In the genomic region with DNA sequence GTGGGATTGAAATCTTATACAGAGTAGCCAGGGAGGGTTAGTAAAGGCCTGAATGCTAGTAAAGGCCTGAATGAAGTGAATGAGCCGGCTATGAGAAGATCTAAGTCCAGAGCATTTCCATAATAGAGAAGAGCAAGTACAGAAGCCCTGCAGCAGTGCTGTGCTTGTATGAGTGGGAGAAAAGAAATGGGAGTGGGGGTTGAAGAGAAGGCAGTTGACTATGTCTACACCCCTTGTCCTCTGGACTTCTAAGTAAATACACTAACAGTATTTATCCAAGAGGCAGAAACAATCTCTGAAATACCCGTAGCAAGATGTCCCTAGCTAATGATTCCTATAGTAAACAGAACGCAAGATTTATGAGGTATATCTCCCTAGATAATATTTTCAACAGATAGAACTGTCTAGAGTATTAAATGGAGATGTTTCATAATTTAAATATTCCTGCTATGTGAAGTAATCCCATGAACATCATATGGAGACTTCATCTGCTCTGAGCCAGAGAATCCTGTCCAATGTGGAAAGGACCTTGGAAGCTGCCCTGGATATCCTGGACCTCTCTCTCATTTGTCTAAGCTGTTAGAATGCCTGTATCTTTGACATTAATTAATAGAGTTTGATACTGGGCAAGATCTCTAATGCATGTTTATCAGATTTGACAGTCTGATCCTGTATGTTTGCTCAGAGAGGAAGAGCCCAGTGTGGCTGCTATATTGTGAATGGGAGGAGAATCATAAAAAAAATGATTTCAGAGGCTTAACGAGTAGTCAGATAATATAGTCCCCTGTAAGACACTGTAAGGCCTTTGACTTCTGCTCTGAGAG, we compare ENCODE assay signal across 29 cellular contexts.
DNase-seq lines count a peak whose midpoint lies in the region; ATAC-seq, FAIRE-seq and TF ChIP-seq lines count a peak whose summit lies in the region.
"Had no signal": no experiment of that assay in that cellular context is flagged by ENCODE, and none has a peak within 500 bp of the region (broad histone marks: within the 10 kb centered on the region; RNA-seq: fewer than 3 reads in every experiment).

No MANE protein-coding gene starts in this region.

- no peaks in the 10 kb centered on the region for H3K27me3 ChIP-seq in astrocyte (ENCODE audit: insufficient read depth, low read length)
- no peaks in the 10 kb centered on the region for H3K27me3 ChIP-seq in right lobe of liver
- H3K27me3 ChIP-seq in MM.1S (replicated peaks; ENCODE audit: insufficient read depth, low read length): no peaks in the 10 kb centered on the region
- H3K27me3 ChIP-seq: BLaER1 treated with 17β-estradiol and CSF1 and Interleukin-3, amounts not matched to agents 10 nM and 100 nM; SJCRH30 had no signal

- 74% methylated on average over 4 of the region's 4 CpGs for WGBS in right lobe of liver (ENCODE audit: insufficient coverage, low coverage, low lambda C conversion rate, missing lambda C conversion rate)

- H3K4me1 Mint-ChIP-seq in astrocyte (ENCODE audit: low read depth, unreplicated experiment): peaks cover 32% of the 10 kb centered on the region
- H3K4me1 Mint-ChIP-seq: CD4-positive, alpha-beta memory T cell had no signal

- H3K4me1 ChIP-seq in astrocyte (ENCODE audit: insufficient read depth, low read length): no peaks in the 10 kb centered on the region
- no peaks in the 10 kb centered on the region for H3K4me1 ChIP-seq in right lobe of liver
- no peaks in the 10 kb centered on the region for H3K4me1 ChIP-seq in MM.1S (ENCODE audit: low read length)
- H3K4me1 ChIP-seq: BLaER1 treated with 17β-estradiol and CSF1 and Interleukin-3, amounts not matched to agents 10 nM and 100 nM; SJCRH30 had no signal

- no peaks in the 10 kb centered on the region for H4K20me1 ChIP-seq in astrocyte (ENCODE audit: insufficient read depth, low read length)
- H4K20me1 ChIP-seq in MM.1S (ENCODE audit: insufficient read depth, low read length): no peaks in the 10 kb centered on the region
- H4K20me1 ChIP-seq: BLaER1 treated with 17β-estradiol and CSF1 and Interleukin-3, amounts not matched to agents 10 nM and 100 nM had no signal

- H3K27ac ChIP-seq in C4-2B (peak overlapping the region; percentile 28; the same call in 1 of the 2 replicates), astrocyte (ENCODE audit: low read depth, low read length) (no peak overlapping the region), right lobe of liver (no peak overlapping the region), MM.1S (ENCODE audit: low read length) (no peak overlapping the region)
- H3K27ac ChIP-seq: BLaER1 treated with 17β-estradiol and CSF1 and Interleukin-3, amounts not matched to agents 10 nM and 100 nM; SJCRH30 had no signal

- no peak for FAIRE-seq in astrocyte (lab: Jason Lieb, UNC)
- FAIRE-seq: A204.1, GM12892, GM19239, H54, HTR-8/SVneo had no signal

- H3K27ac Mint-ChIP-seq in astrocyte (ENCODE audit: unreplicated experiment): peak overlapping the region; percentile 22
- H3K27ac Mint-ChIP-seq: CD4-positive, alpha-beta memory T cell; IgD-negative memory B cell had no signal

- H3K4me3 Mint-ChIP-seq in astrocyte (ENCODE audit: unreplicated experiment): no peak overlapping the region
- H3K4me3 Mint-ChIP-seq: CD4-positive, alpha-beta memory T cell; IgD-negative memory B cell had no signal

- H3K4me3 ChIP-seq in astrocyte (ENCODE audit: insufficient read depth, low read depth, low read length) (no peak overlapping the region), right lobe of liver (no peak overlapping the region), MM.1S (ENCODE audit: low read length) (no peak overlapping the region)
- H3K4me3 ChIP-seq: BLaER1 treated with 17β-estradiol and CSF1 and Interleukin-3, amounts not matched to agents 10 nM and 100 nM; SJCRH30 had no signal

- no peaks in the 10 kb centered on the region for H3K9me2 ChIP-seq in MM.1S (replicated peaks; ENCODE audit: insufficient read depth, low read length)

- no peaks in the 10 kb centered on the region for H3K27me3 Mint-ChIP-seq in astrocyte (ENCODE audit: low read depth, unreplicated experiment)
- H3K27me3 Mint-ChIP-seq: CD4-positive, alpha-beta memory T cell; IgD-negative memory B cell had no signal

- H3K9me3 ChIP-seq in astrocyte (ENCODE audit: insufficient read depth, low read depth, low read length) (no peaks in the 10 kb centered on the region), right lobe of liver (no peaks in the 10 kb centered on the region), MM.1S (replicated peaks; ENCODE audit: insufficient read depth, low read length) (no peaks in the 10 kb centered on the region)
- H3K9me3 ChIP-seq: BLaER1 treated with 17β-estradiol and CSF1 and Interleukin-3, amounts not matched to agents 10 nM and 100 nM; SJCRH30 had no signal

- peak; percentile 14 for DNase-seq in NCI-H69 (lab: John Stamatoyannopoulos, UW)
- no peak for DNase-seq in astrocyte (ENCODE audit: low read depth)
- DNase-seq in right lobe of liver: no peak
- no peak for DNase-seq in GM13977 (ENCODE audit: low spot score)
- DNase-seq in MM.1S: no peak
- DNase-seq: AML-193; CD4-positive, alpha-beta memory T cell; COR-L47; DMS79 treated with DMSO at 0.1 percent for 48 hours; GF-D8; MV-4-11; NCI-H1105; NCI-H1436 treated with DMSO at 0.1 percent for 48 hours; NCI-H187 treated with DMSO at 0.1 percent for 48 hours; NCI-H524 treated with DMSO at 0.1 percent for 48 hours; NCI-H82; NK-92 treated with Interleukin-12 subunit alpha and Interleukin-12 subunit beta, amount 100 ng/mL, for 24 hours; PC-3; SJCRH30; T-helper 1 cell had no signal

- no peak for TF ChIP-seq POLR2A in right lobe of liver (IDR thresholded peaks at IDR 0.05)

- H2AFZ ChIP-seq in astrocyte (ENCODE audit: low read depth, low read length): no peak overlapping the region
- H2AFZ ChIP-seq in MM.1S (ENCODE audit: low read length): no peak overlapping the region

- ATAC-seq in right lobe of liver: peak in 3 of 4 donors; percentile 20 to 27 (median 27)
- no peak for ATAC-seq in GM21529 (IDR thresholded peaks at IDR 0.05; ENCODE audit: unreplicated experiment)
- ATAC-seq: PC-3 had no signal

- TF ChIP-seq CTCF in C4-2B (conservative IDR thresholded peaks at IDR 0.05): no peak
- no peak for TF ChIP-seq CTCF in astrocyte (IDR thresholded peaks at IDR 0.05; ENCODE audit: insufficient read depth, low read depth, low read length)
- TF ChIP-seq CTCF in right lobe of liver (IDR thresholded peaks at IDR 0.05): no peak
- no peak for TF ChIP-seq CTCF in GM13977 (IDR thresholded peaks at IDR 0.05; ENCODE audit: extremely low read depth, insufficient read depth, missing control alignments)
- TF ChIP-seq CTCF in MM.1S (IDR thresholded peaks at IDR 0.05; ENCODE audit: low read length): no peak

- H3K9ac ChIP-seq in astrocyte (ENCODE audit: low read length) (no peak overlapping the region), MM.1S (ENCODE audit: low read length) (no peak overlapping the region)
- H3K9ac ChIP-seq: BLaER1 treated with 17β-estradiol and CSF1 and Interleukin-3, amounts not matched to agents 10 nM and 100 nM had no signal

- H3K4me2 ChIP-seq in astrocyte (ENCODE audit: low read length) (no peak overlapping the region), MM.1S (ENCODE audit: low read depth, low read length) (no peak overlapping the region)
- H3K4me2 ChIP-seq: BLaER1 treated with 17β-estradiol and CSF1 and Interleukin-3, amounts not matched to agents 10 nM and 100 nM had no signal

- H3K9me3 Mint-ChIP-seq in astrocyte (ENCODE audit: unreplicated experiment): no peaks in the 10 kb centered on the region
- H3K9me3 Mint-ChIP-seq: CD4-positive, alpha-beta memory T cell; IgD-negative memory B cell had no signal

- intact Hi-C loops in right lobe of liver (cut with DNase I): no loop called here

- H3K79me2 ChIP-seq in astrocyte (ENCODE audit: insufficient read depth, low read length) (no peaks in the 10 kb centered on the region), MM.1S (ENCODE audit: low read length) (no peaks in the 10 kb centered on the region)

- no peaks in the 10 kb centered on the region for H3F3A ChIP-seq in MM.1S (ENCODE audit: insufficient read depth, low read length)

- H3K36me3 Mint-ChIP-seq in astrocyte (ENCODE audit: low read depth, unreplicated experiment): no peaks in the 10 kb centered on the region

- no peaks in the 10 kb centered on the region for H3K36me3 ChIP-seq in astrocyte (ENCODE audit: insufficient read depth, low read length)
- H3K36me3 ChIP-seq in right lobe of liver: no peaks in the 10 kb centered on the region
- H3K36me3 ChIP-seq in MM.1S (replicated peaks; ENCODE audit: insufficient read depth, low read length): no peaks in the 10 kb centered on the region
- H3K36me3 ChIP-seq: BLaER1 treated with 17β-estradiol and CSF1 and Interleukin-3, amounts not matched to agents 10 nM and 100 nM; SJCRH30 had no signal

- in situ Hi-C loops in GM13977 (cut with MboI; ENCODE audit: low pct_unique_long_range_greater_than_20kb, low sequenced_read_pairs, unreplicated experiment): no loop called here
